In genomic region chr1:64421377-64421776, GRCh38 we compare ENCODE assay signal across 15 cellular contexts. TPM values are rescaled to one million over a fixed set of nuclear protein-coding genes. Genes with fewer than 3 reads are reported as not detected.
A peak's percentile ranks its signal among the peaks of the same experiment; 100 is the strongest.
DNase-seq lines count a peak whose midpoint lies in the region; ATAC-seq, FAIRE-seq and TF ChIP-seq lines count a peak whose summit lies in the region.
"Had no signal": no experiment of that assay in that cellular context is flagged by ENCODE, and none has a peak within 500 bp of the region (broad histone marks: within the 10 kb centered on the region; RNA-seq: fewer than 3 reads in every experiment).

No MANE protein-coding gene starts in this region.

- POLR2A ChIA-PET in IMR-90 (lab: Charles Lee; ENCODE audit: unreplicated experiment), result no interaction called here

- no peak overlapping the region for H4K91ac ChIP-seq in IMR-90 (ENCODE audit: insufficient read depth, low read depth, low read length)

- H3K9me2 ChIP-seq in hepatocyte (replicated peaks; ENCODE audit: insufficient read depth) (no peaks in the 10 kb centered on the region), Karpas-422 (replicated peaks; ENCODE audit: insufficient read depth, low read length) (no peaks in the 10 kb centered on the region)

- no peak overlapping the region for H3K27ac ChIP-seq in IMR-90 (ENCODE audit: insufficient read depth, low read length)
- H3K27ac ChIP-seq in astrocyte (ENCODE audit: low read depth, low read length), result no peak overlapping the region
- H3K27ac ChIP-seq in hepatocyte, result no peak overlapping the region
- no peak overlapping the region for H3K27ac ChIP-seq in Karpas-422 (ENCODE audit: low read length)

- H2AK9ac ChIP-seq in IMR-90 (replicated peaks; ENCODE audit: low read depth, low read length, poor library complexity), result no peak overlapping the region

- no peaks in the 10 kb centered on the region for H3K79me1 ChIP-seq in IMR-90 (ENCODE audit: low read depth in 1 of 2, low read length in 2 of 2)

- H2AFZ ChIP-seq in IMR-90 (replicated peaks; ENCODE audit: low read length, poor library complexity) (no peak overlapping the region), astrocyte (ENCODE audit: low read depth, low read length) (no peak overlapping the region), hepatocyte (no peak overlapping the region), Karpas-422 (ENCODE audit: low read length) (no peak overlapping the region)

- H3K4me2 ChIP-seq in IMR-90 (ENCODE audit: low read depth, low read length), result no peak overlapping the region
- H3K4me2 ChIP-seq in astrocyte (ENCODE audit: low read length), result no peak overlapping the region
- no peak overlapping the region for H3K4me2 ChIP-seq in hepatocyte
- no peak overlapping the region for H3K4me2 ChIP-seq in Karpas-422 (ENCODE audit: low read depth, low read length, poor library complexity, severe bottlenecking)

- H3K9ac ChIP-seq in IMR-90 (ENCODE audit: low read depth, low read length) (no peak overlapping the region), astrocyte (ENCODE audit: low read length) (no peak overlapping the region), Karpas-422 (ENCODE audit: low read length) (no peak overlapping the region)

- H4K20me1 ChIP-seq in IMR-90 (ENCODE audit: insufficient read depth, low read length) (no peaks in the 10 kb centered on the region), astrocyte (ENCODE audit: insufficient read depth, low read length) (no peaks in the 10 kb centered on the region), hepatocyte (ENCODE audit: insufficient read depth, poor library complexity, severe bottlenecking) (no peaks in the 10 kb centered on the region), Karpas-422 (ENCODE audit: insufficient read depth, low read depth, low read length) (no peaks in the 10 kb centered on the region)

- H3K56ac ChIP-seq in IMR-90 (ENCODE audit: extremely low read depth, insufficient read depth, low read length), result no peak overlapping the region

- no peak for TF ChIP-seq RAD21 in IMR-90 (IDR thresholded peaks at IDR 0.05; ENCODE audit: low read length)

- H2AK5ac ChIP-seq in IMR-90 (ENCODE audit: low read depth, low read length), result no peak overlapping the region

- peaks cover 9% of the 10 kb centered on the region for H3K4me1 Mint-ChIP-seq in astrocyte (ENCODE audit: low read depth, unreplicated experiment)
- H3K4me1 Mint-ChIP-seq: CD8-positive, alpha-beta memory T cell; IgD-negative memory B cell had no signal

- no CpG with 5 or more reads among the region's 4 CpGs for WGBS in IMR-90 (ENCODE audit: extremely low coverage in 2 of 2, insufficient read length in 1 of 2), 2 experiments
- WGBS in hepatocyte (ENCODE audit: low lambda C conversion rate, missing lambda C conversion rate), result 88% methylated on average over 4 of the region's 4 CpGs

- no peak for FAIRE-seq in astrocyte (lab: Jason Lieb, UNC)

- no peak for TF ChIP-seq CTCF in IMR-90 (conservative IDR thresholded peaks at IDR 0.05; ENCODE audit: low read depth, low read length)
- no peak for TF ChIP-seq CTCF in astrocyte (IDR thresholded peaks at IDR 0.05; ENCODE audit: insufficient read depth, low read depth, low read length)
- no peak for TF ChIP-seq CTCF in hepatocyte (IDR thresholded peaks at IDR 0.05; ENCODE audit: poor library complexity)

- ATAC-seq in IMR-90 (ENCODE audit: low read depth) (no peak), GM18870 (IDR thresholded peaks at IDR 0.05; ENCODE audit: unreplicated experiment) (no peak)

- CTCF ChIA-PET in IMR-90 (lab: Yijun Ruan, JAX), result no interaction called here

- no peak overlapping the region for H4K8ac ChIP-seq in IMR-90 (ENCODE audit: low read depth in 2 of 2, low read length in 2 of 2)

- H3K36me3 ChIP-seq in IMR-90 (ENCODE audit: control insufficient read depth, insufficient read depth, low read length) (no peaks in the 10 kb centered on the region), astrocyte (ENCODE audit: insufficient read depth, low read length) (no peaks in the 10 kb centered on the region), hepatocyte (replicated peaks; ENCODE audit: insufficient read depth, low read depth) (no peaks in the 10 kb centered on the region), Karpas-422 (ENCODE audit: insufficient read depth, low read length) (no peaks in the 10 kb centered on the region)

- H3K27me3 ChIP-seq in IMR-90 (ENCODE audit: control insufficient read depth, insufficient read depth, low read length), result 0 out of 2 replicates have a peak, but pooled peaks cover 1% of the 10 kb centered on the region
- no peaks in the 10 kb centered on the region for H3K27me3 ChIP-seq in astrocyte (ENCODE audit: insufficient read depth, low read length)
- no peaks in the 10 kb centered on the region for H3K27me3 ChIP-seq in hepatocyte
- no peaks in the 10 kb centered on the region for H3K27me3 ChIP-seq in Karpas-422 (ENCODE audit: low read length)

- H3K27me3 Mint-ChIP-seq in astrocyte (ENCODE audit: low read depth, unreplicated experiment), result peaks cover 4% of the 10 kb centered on the region

- H2BK5ac ChIP-seq in IMR-90 (ENCODE audit: low read depth, low read length, poor library complexity, severe bottlenecking), result no peak overlapping the region

- H3K9me3 ChIP-seq in IMR-90 (ENCODE audit: control insufficient read depth, insufficient read depth, low read length), result no peaks in the 10 kb centered on the region
- H3K9me3 ChIP-seq in astrocyte (ENCODE audit: insufficient read depth, low read depth, low read length), result no peaks in the 10 kb centered on the region
- H3K9me3 ChIP-seq in hepatocyte (ENCODE audit: low read depth), result no peaks in the 10 kb centered on the region
- H3K9me3 ChIP-seq in Karpas-422 (ENCODE audit: low read length), result no peaks in the 10 kb centered on the region

- BruUV-seq in IMR-90 (replicated peaks; lab: Mats Ljungman, UMichigan), result no TSS peak

- no peak overlapping the region for H3K14ac ChIP-seq in IMR-90 (replicated peaks; ENCODE audit: low read depth, low read length)

- no peak overlapping the region for H2BK20ac ChIP-seq in IMR-90 (ENCODE audit: low read depth, low read length)

- H3K27ac Mint-ChIP-seq in astrocyte (ENCODE audit: unreplicated experiment), result no peak overlapping the region
- H3K27ac Mint-ChIP-seq: CD8-positive, alpha-beta memory T cell; IgD-negative memory B cell had no signal

- no peaks in the 10 kb centered on the region for H3K79me2 ChIP-seq in astrocyte (ENCODE audit: insufficient read depth, low read length)
- no peaks in the 10 kb centered on the region for H3K79me2 ChIP-seq in hepatocyte
- no peaks in the 10 kb centered on the region for H3K79me2 ChIP-seq in Karpas-422 (ENCODE audit: low read length)

- H4K5ac ChIP-seq in IMR-90 (ENCODE audit: low read depth, low read length), result no peak overlapping the region

- no peaks in the 10 kb centered on the region for H3K36me3 Mint-ChIP-seq in astrocyte (ENCODE audit: low read depth, unreplicated experiment)
- H3K36me3 Mint-ChIP-seq: CD8-positive, alpha-beta memory T cell had no signal

- no peak overlapping the region for H2BK120ac ChIP-seq in IMR-90 (ENCODE audit: low read depth, low read length)

- H3K4ac ChIP-seq in IMR-90 (ENCODE audit: low read depth, low read length), result no peak overlapping the region

- intact Hi-C loops in IMR-90 (cut with micrococcal nuclease), result no loop called here

- H2BK15ac ChIP-seq in IMR-90 (ENCODE audit: low read depth, low read length), result no peak overlapping the region

- no peak overlapping the region for H3K23ac ChIP-seq in IMR-90 (ENCODE audit: low read depth, low read length)

- dilution Hi-C loops in IMR-90 (cut with HindIII; ENCODE audit: low sequenced_read_pairs, unreplicated experiment), result no loop called here

- TF ChIP-seq POLR2A in IMR-90 (IDR thresholded peaks at IDR 0.05; ENCODE audit: low read depth, low read length), result no peak

- in situ Hi-C loops in IMR-90 (cut with MboI; ENCODE audit: low sequenced_read_pairs), result no loop called here

- no peak overlapping the region for H3K4me3 Mint-ChIP-seq in astrocyte (ENCODE audit: unreplicated experiment)
- H3K4me3 Mint-ChIP-seq: CD8-positive, alpha-beta memory T cell; IgD-negative memory B cell had no signal

- DNase-seq in IMR-90, result peak; percentile 8
- DNase-seq in astrocyte (ENCODE audit: low read depth), result peak; percentile 18
- DNase-seq in iris pigment epithelial cell (ENCODE audit: low read depth), result peak; percentile 17
- DNase-seq in hepatocyte (ENCODE audit: low spot score), result no peak
- no peak for DNase-seq in Karpas-422
- DNase-seq in putamen (ENCODE audit: low spot score), result no peak
- DNase-seq: CD8-positive, alpha-beta memory T cell; DND-41; NCI-H1048; NCI-H1694; NCI-H2107; NCI-H69; NK-92 treated with Interleukin-12 subunit alpha and Interleukin-12 subunit beta, amount 100 ng/mL, for 24 hours had no signal

- H3K9me1 ChIP-seq in IMR-90 (ENCODE audit: insufficient read depth, low read length), result no peaks in the 10 kb centered on the region

- H3K18ac ChIP-seq in IMR-90 (ENCODE audit: low read depth, low read length), result no peak overlapping the region

- no peaks in the 10 kb centered on the region for H3K9me3 Mint-ChIP-seq in astrocyte (ENCODE audit: unreplicated experiment)

- H3K4me3 ChIP-seq in IMR-90 (ENCODE audit: insufficient read depth, low read depth, low read length) (no peak overlapping the region), astrocyte (ENCODE audit: insufficient read depth, low read depth, low read length) (no peak overlapping the region), hepatocyte (no peak overlapping the region), Karpas-422 (ENCODE audit: low read length) (no peak overlapping the region)

- H3K4me1 ChIP-seq in IMR-90 (ENCODE audit: control insufficient read depth, insufficient read depth, low read length) (no peaks in the 10 kb centered on the region), astrocyte (ENCODE audit: insufficient read depth, low read length) (no peaks in the 10 kb centered on the region), hepatocyte (ENCODE audit: insufficient read depth) (no peaks in the 10 kb centered on the region), Karpas-422 (ENCODE audit: low read length) (no peaks in the 10 kb centered on the region)

TF ChIP-seq in IMR-90, 13 proteins besides CTCF, POLR2A, EP300 and RAD21:
- no peak for TF ChIP-seq MXI1 (IDR thresholded peaks at IDR 0.05; ENCODE audit: borderline replicate concordance, low read depth, low read length)
- no peak for TF ChIP-seq MAZ (IDR thresholded peaks at IDR 0.05; ENCODE audit: borderline replicate concordance, low read depth, low read length)
- no peak for TF ChIP-seq FOS (IDR thresholded peaks at IDR 0.05; ENCODE audit: low read depth, low read length)
- no peak for TF ChIP-seq RCOR1 (IDR thresholded peaks at IDR 0.05; ENCODE audit: insufficient replicate concordance, low read length)
- TF ChIP-seq CHD1 (IDR thresholded peaks at IDR 0.05; ENCODE audit: low read depth, low read length), result no peak
- no peak for TF ChIP-seq CEBPB (IDR thresholded peaks at IDR 0.05; ENCODE audit: low read depth, low read length)
- TF ChIP-seq NFE2L2 (IDR thresholded peaks at IDR 0.05; ENCODE audit: low read depth, low read length), result no peak

RNA-seq across cellular contexts. Expression of gene CACHD1, which starts 48.6 kb away (rescaled TPM):
- total RNA-seq in IMR-90 (2012; rRNA removed) (5.6 and 5.9 TPM in 2 replicates), astrocyte (21.2 and 28.3 TPM in 2 replicates), hepatocyte (35.1 and 39.7 TPM in 2 replicates)
- polyA plus RNA-seq in IMR-90 (2012; rRNA removed) (2.5 and 2.9 TPM in 2 replicates), hepatocyte (16.7 and 23.8 TPM in 2 replicates)
- polyA plus RNA-seq in IMR-90 (2012; cell fraction: cytosol; rRNA removed), result 1.0 TPM in 2 replicates
- 1.2 and 3.7 TPM in 2 replicates for polyA plus RNA-seq in IMR-90 (2012; cell fraction: nucleus; rRNA removed; ENCODE audit: low replicate concordance)
- not detected in 2 replicates for total RNA-seq in Karpas-422 (2014; rRNA removed; shearing (Covaris generic); ENCODE audit: low replicate concordance)
- polyA plus RNA-seq: CD8-positive, alpha-beta memory T cell had no signal

Comparison
In these comparisons a context has a peak if more than half of its experiments do, and no peak if none do; other contexts are left out.
1. DNase-seq: peak in IMR-90 (single experiment), astrocyte (single experiment) and iris pigment epithelial cell (single experiment); none in hepatocyte (single experiment), Karpas-422 (single experiment) and putamen (single experiment).